In the genomic region with DNA sequence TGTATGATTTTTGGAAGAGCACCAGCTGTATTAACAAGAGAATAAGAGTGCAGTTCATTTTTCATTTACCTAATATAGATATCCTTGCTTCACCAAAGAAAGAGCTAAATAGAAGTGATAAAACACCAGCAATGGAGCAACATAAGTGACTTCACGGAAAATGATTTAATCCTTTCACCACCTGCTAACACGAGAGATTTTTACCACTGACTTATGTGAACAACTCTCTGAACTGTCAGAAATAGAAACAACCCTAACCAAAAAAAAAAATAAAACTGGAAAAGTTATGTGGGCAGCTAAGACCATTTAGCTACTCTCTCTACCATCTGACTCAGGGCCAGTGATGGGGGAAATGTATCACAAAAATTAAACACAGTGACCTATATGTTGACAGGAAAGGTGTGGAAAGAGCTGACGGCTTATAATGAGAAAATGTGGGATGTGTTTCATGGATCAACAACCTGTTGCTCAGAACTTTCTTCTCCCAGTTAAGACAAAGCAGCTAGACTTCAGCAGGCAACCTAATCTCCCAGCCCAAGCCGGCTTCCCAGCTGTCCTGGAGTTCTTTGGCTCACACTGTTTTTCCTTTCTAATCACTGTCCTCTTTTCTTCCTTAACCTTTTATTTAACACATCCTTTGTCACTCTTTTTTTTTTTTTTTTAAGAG, we compare ENCODE assay signal across 32 cellular contexts.
"Had no signal": no experiment of that assay in that cellular context is flagged by ENCODE, and none has a peak within 500 bp of the region (broad histone marks: within the 10 kb centered on the region; RNA-seq: fewer than 3 reads in every experiment).

No MANE protein-coding gene starts in this region.

- H3K4me3 Mint-ChIP-seq: activated CD4-positive, alpha-beta memory T cell treated with anti-CD3 and anti-CD28 coated beads, Interleukin-2, amount 10 ng/mL, durations not matched to agents 7 days and 5 days; activated CD4-positive, alpha-beta T cell treated with anti-CD3 and anti-CD28 coated beads, Interleukin-2, amount 10 ng/mL, durations not matched to agents 7 days and 5 days; activated naive CD4-positive, alpha-beta T cell treated with anti-CD3 and anti-CD28 coated beads for 36 hours; activated naive CD4-positive, alpha-beta T cell treated with anti-CD3 and anti-CD28 coated beads, Interleukin-2, amount 50 U/mL, for 24 hours; activated naive CD8-positive, alpha-beta T cell treated with anti-CD3 and anti-CD28 coated beads for 36 hours; activated naive CD8-positive, alpha-beta T cell treated with anti-CD3 and anti-CD28 coated beads, Interleukin-2, amount 50 U/mL, for 24 hours; activated T-cell treated with anti-CD3 and anti-CD28 coated beads, Interleukin-2, amount 50 U/mL, for 24 hours; activated T-cell treated with anti-CD3 and anti-CD28 coated beads, Interleukin-2, amount 50 U/mL, for 72 hours; activated T-helper 17 cell treated with anti-CD3 and anti-CD28 coated beads, Interleukin-2, amount 50 U/mL, for 72 hours; WTC11 had no signal

- H3K9me3 Mint-ChIP-seq: activated CD4-positive, alpha-beta memory T cell treated with anti-CD3 and anti-CD28 coated beads, Interleukin-2, amount 10 ng/mL, durations not matched to agents 7 days and 5 days; activated CD4-positive, alpha-beta T cell treated with anti-CD3 and anti-CD28 coated beads, Interleukin-2, amount 10 ng/mL, durations not matched to agents 7 days and 5 days; activated naive CD4-positive, alpha-beta T cell treated with anti-CD3 and anti-CD28 coated beads for 36 hours; activated naive CD4-positive, alpha-beta T cell treated with anti-CD3 and anti-CD28 coated beads, Interleukin-2, amount 50 U/mL, for 24 hours; activated naive CD8-positive, alpha-beta T cell treated with anti-CD3 and anti-CD28 coated beads for 36 hours; activated naive CD8-positive, alpha-beta T cell treated with anti-CD3 and anti-CD28 coated beads, Interleukin-2, amount 50 U/mL, for 24 hours; activated T-cell treated with anti-CD3 and anti-CD28 coated beads, Interleukin-2, amount 50 U/mL, for 24 hours; activated T-cell treated with anti-CD3 and anti-CD28 coated beads, Interleukin-2, amount 50 U/mL, for 72 hours; activated T-helper 17 cell treated with anti-CD3 and anti-CD28 coated beads, Interleukin-2, amount 50 U/mL, for 72 hours; WTC11 had no signal

- H3K4me1 ChIP-seq: adrenal gland, body of pancreas, colonic mucosa, heart left ventricle had no signal

- H3K4me3 ChIP-seq: adrenal gland, body of pancreas, cardiac muscle cell, colonic mucosa, heart left ventricle had no signal

- FAIRE-seq: endometrium, frontal cortex had no signal

- H3K27ac ChIP-seq: adrenal gland, body of pancreas, cardiac muscle cell, colonic mucosa, epithelial cell of prostate, heart left ventricle had no signal

- H3K27me3 ChIP-seq: adrenal gland, body of pancreas, cardiac muscle cell, colonic mucosa had no signal

- H3K36me3 Mint-ChIP-seq: activated naive CD4-positive, alpha-beta T cell treated with anti-CD3 and anti-CD28 coated beads, Interleukin-2, amount 50 U/mL, for 24 hours; activated naive CD8-positive, alpha-beta T cell treated with anti-CD3 and anti-CD28 coated beads for 36 hours; WTC11 had no signal

- H3K27me3 Mint-ChIP-seq: activated CD4-positive, alpha-beta T cell treated with anti-CD3 and anti-CD28 coated beads, Interleukin-2, amount 10 ng/mL, durations not matched to agents 7 days and 5 days had no signal

- H3K36me3 ChIP-seq: adrenal gland, cardiac muscle cell, colonic mucosa, heart left ventricle had no signal

- H3K27ac Mint-ChIP-seq: activated CD4-positive, alpha-beta memory T cell treated with anti-CD3 and anti-CD28 coated beads, Interleukin-2, amount 10 ng/mL, durations not matched to agents 7 days and 5 days; activated CD4-positive, alpha-beta T cell treated with anti-CD3 and anti-CD28 coated beads, Interleukin-2, amount 10 ng/mL, durations not matched to agents 7 days and 5 days; activated naive CD4-positive, alpha-beta T cell treated with anti-CD3 and anti-CD28 coated beads for 36 hours; activated naive CD4-positive, alpha-beta T cell treated with anti-CD3 and anti-CD28 coated beads, Interleukin-2, amount 50 U/mL, for 24 hours; activated naive CD8-positive, alpha-beta T cell treated with anti-CD3 and anti-CD28 coated beads for 36 hours; activated naive CD8-positive, alpha-beta T cell treated with anti-CD3 and anti-CD28 coated beads, Interleukin-2, amount 50 U/mL, for 24 hours; activated T-cell treated with anti-CD3 and anti-CD28 coated beads, Interleukin-2, amount 50 U/mL, for 24 hours; activated T-cell treated with anti-CD3 and anti-CD28 coated beads, Interleukin-2, amount 50 U/mL, for 72 hours; activated T-helper 17 cell treated with anti-CD3 and anti-CD28 coated beads, Interleukin-2, amount 50 U/mL, for 72 hours; WTC11 had no signal

- H3K9me3 ChIP-seq: adrenal gland, body of pancreas, colonic mucosa, heart left ventricle had no signal

- DNase-seq: activated CD4-positive, alpha-beta memory T cell treated with anti-CD3 and anti-CD28 coated beads, Interleukin-2, amount 10 ng/mL, durations not matched to agents 7 days and 5 days; activated CD4-positive, alpha-beta T cell treated with anti-CD3 and anti-CD28 coated beads for 1 hour; activated CD4-positive, alpha-beta T cell treated with anti-CD3 and anti-CD28 coated beads for 4 hours; activated CD4-positive, alpha-beta T cell treated with anti-CD3 and anti-CD28 coated beads, Interleukin-2, amount 10 ng/mL, durations not matched to agents 7 days and 5 days; activated CD4-positive, alpha-beta T cell treated with anti-CD3 and anti-CD28 coated beads, Interleukin-2, amount 50 U/mL, for 4 hours; activated CD8-positive, alpha-beta memory T cell treated with anti-CD3 and anti-CD28 coated beads, Interleukin-2, amount 50 U/mL, for 48 hours; activated effector memory CD4-positive, alpha-beta T cell treated with anti-CD3 and anti-CD28 coated beads, Interleukin-2, amount 50 U/mL, for 16 hours; activated naive CD4-positive, alpha-beta T cell treated with anti-CD3 and anti-CD28 coated beads for 36 hours; activated naive CD8-positive, alpha-beta T cell treated with anti-CD3 and anti-CD28 coated beads for 36 hours; activated naive CD8-positive, alpha-beta T cell treated with anti-CD3 and anti-CD28 coated beads, Interleukin-2, amount 50 U/mL, for 24 hours; activated T-cell treated with anti-CD3 and anti-CD28 coated beads for 4 hours; activated T-cell treated with anti-CD3 and anti-CD28 coated beads, Interleukin-2, amount 50 U/mL, for 24 hours; activated T-cell treated with anti-CD3 and anti-CD28 coated beads, Interleukin-2, amount 50 U/mL, for 72 hours; adrenal gland; amygdala; aorta; body of pancreas; central memory CD4-positive, alpha-beta T cell; cerebellar nuclear complex; colonic mucosa; effector CD8-positive, alpha-beta T cell; foreskin fibroblast; glutamatergic neuron; heart left ventricle; T-helper 2 cell had no signal
